1 cellular context compared by ENCODE assay signal in the genomic region with DNA sequence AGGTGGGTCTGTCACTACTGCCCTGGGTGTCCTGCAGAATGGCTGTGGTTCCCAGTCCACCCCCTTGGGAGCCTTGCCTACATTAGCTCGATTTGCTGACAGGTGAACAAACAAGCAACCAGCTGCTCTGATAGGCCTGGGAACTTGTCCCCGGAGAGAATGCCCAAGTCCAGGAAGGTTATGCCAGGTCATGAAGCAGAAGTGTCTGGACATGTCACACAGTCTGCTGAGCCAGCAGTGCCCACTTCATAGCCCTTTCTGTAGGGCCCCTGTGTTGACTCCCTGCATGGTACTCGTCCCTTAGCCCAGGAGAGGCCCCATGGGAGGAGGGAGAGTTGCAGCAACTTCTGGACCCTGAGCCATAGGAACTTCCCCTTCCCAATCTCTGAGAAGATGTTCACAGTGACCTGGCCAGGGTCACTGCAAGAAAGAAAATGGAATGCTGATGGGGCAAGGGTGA.
TF ChIP-seq lines count a peak whose summit lies in the region.

No MANE protein-coding gene starts in this region.

TF ChIP-seq in HepG2, 621 proteins besides CTCF, POLR2A, EP300 and RAD21 (continued from another document and continues in another):
- no peak for TF ChIP-seq MZF1 (CRISPR knock-in tag; IDR thresholded peaks at IDR 0.05; ENCODE audit: borderline replicate concordance)
- TF ChIP-seq TBP (CRISPR knock-in tag; IDR thresholded peaks at IDR 0.05): no peak
- TF ChIP-seq PHF21A (CRISPR knock-in tag; IDR thresholded peaks at IDR 0.05): no peak
- no peak for TF ChIP-seq ZNF333 (CRISPR knock-in tag; IDR thresholded peaks at IDR 0.05; ENCODE audit: borderline replicate concordance)
- no peak for TF ChIP-seq RFXANK (CRISPR knock-in tag; IDR thresholded peaks at IDR 0.05)
- TF ChIP-seq YEATS2 (CRISPR knock-in tag; IDR thresholded peaks at IDR 0.05; ENCODE audit: borderline replicate concordance): no peak
- TF ChIP-seq, protein P1, sequence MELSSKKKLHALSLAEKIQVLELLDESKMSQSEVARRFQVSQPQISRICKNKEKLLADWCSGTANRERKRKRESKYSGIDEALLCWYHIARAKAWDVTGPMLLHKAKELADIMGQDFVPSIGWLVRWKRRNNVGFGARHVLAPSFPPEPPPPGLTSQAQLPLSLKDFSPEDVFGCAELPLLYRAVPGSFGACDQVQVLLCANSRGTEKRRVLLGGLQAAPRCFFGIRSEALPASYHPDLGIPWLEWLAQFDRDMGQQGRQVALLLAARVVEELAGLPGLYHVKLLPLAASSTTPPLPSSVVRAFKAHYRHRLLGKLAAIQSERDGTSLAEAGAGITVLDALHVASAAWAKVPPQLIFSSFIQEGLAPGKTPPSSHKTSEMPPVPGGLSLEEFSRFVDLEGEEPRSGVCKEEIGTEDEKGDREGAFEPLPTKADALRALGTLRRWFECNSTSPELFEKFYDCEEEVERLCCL (CRISPR knock-in tag; IDR thresholded peaks at IDR 0.05; ENCODE audit: borderline replicate concordance): no peak
- TF ChIP-seq, protein P2, sequence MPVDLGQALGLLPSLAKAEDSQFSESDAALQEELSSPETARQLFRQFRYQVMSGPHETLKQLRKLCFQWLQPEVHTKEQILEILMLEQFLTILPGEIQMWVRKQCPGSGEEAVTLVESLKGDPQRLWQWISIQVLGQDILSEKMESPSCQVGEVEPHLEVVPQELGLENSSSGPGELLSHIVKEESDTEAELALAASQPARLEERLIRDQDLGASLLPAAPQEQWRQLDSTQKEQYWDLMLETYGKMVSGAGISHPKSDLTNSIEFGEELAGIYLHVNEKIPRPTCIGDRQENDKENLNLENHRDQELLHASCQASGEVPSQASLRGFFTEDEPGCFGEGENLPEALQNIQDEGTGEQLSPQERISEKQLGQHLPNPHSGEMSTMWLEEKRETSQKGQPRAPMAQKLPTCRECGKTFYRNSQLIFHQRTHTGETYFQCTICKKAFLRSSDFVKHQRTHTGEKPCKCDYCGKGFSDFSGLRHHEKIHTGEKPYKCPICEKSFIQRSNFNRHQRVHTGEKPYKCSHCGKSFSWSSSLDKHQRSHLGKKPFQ (CRISPR knock-in tag; IDR thresholded peaks at IDR 0.05; ENCODE audit: insufficient replicate concordance): no peak
- TF ChIP-seq FOXO1 (CRISPR knock-in tag; IDR thresholded peaks at IDR 0.05): no peak
- no peak for TF ChIP-seq IRF2 (CRISPR knock-in tag; IDR thresholded peaks at IDR 0.05)
- TF ChIP-seq, protein P3, sequence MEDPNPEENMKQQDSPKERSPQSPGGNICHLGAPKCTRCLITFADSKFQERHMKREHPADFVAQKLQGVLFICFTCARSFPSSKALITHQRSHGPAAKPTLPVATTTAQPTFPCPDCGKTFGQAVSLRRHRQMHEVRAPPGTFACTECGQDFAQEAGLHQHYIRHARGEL (CRISPR knock-in tag; IDR thresholded peaks at IDR 0.05): no peak
- no peak for TF ChIP-seq ZNF331 (CRISPR knock-in tag; IDR thresholded peaks at IDR 0.05)
- TF ChIP-seq, protein P4, sequence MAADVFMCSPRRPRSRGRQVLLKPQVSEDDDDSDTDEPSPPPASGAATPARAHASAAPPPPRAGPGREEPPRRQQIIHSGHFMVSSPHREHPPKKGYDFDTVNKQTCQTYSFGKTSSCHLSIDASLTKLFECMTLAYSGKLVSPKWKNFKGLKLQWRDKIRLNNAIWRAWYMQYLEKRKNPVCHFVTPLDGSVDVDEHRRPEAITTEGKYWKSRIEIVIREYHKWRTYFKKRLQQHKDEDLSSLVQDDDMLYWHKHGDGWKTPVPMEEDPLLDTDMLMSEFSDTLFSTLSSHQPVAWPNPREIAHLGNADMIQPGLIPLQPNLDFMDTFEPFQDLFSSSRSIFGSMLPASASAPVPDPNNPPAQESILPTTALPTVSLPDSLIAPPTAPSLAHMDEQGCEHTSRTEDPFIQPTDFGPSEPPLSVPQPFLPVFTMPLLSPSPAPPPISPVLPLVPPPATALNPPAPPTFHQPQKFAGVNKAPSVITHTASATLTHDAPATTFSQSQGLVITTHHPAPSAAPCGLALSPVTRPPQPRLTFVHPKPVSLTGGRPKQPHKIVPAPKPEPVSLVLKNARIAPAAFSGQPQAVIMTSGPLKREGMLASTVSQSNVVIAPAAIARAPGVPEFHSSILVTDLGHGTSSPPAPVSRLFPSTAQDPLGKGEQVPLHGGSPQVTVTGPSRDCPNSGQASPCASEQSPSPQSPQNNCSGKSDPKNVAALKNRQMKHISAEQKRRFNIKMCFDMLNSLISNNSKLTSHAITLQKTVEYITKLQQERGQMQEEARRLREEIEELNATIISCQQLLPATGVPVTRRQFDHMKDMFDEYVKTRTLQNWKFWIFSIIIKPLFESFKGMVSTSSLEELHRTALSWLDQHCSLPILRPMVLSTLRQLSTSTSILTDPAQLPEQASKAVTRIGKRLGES (CRISPR knock-in tag; IDR thresholded peaks at IDR 0.05; ENCODE audit: borderline replicate concordance): no peak
- TF ChIP-seq ZNF431 (CRISPR knock-in tag; IDR thresholded peaks at IDR 0.05; ENCODE audit: borderline replicate concordance, low read depth): no peak
- TF ChIP-seq, protein P5, sequence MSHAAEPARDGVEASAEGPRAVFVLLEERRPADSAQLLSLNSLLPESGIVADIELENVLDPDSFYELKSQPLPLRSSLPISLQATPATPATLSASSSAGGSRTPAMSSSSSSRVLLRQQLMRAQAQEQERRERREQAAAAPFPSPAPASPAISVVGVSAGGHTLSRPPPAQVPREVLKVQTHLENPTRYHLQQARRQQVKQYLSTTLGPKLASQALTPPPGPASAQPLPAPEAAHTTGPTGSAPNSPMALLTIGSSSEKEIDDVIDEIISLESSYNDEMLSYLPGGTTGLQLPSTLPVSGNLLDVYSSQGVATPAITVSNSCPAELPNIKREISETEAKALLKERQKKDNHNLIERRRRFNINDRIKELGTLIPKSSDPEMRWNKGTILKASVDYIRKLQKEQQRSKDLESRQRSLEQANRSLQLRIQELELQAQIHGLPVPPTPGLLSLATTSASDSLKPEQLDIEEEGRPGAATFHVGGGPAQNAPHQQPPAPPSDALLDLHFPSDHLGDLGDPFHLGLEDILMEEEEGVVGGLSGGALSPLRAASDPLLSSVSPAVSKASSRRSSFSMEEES (CRISPR knock-in tag; IDR thresholded peaks at IDR 0.05): no peak
- no peak for TF ChIP-seq ZFP37 (CRISPR knock-in tag; IDR thresholded peaks at IDR 0.05; ENCODE audit: borderline replicate concordance)
- TF ChIP-seq, protein P6, sequence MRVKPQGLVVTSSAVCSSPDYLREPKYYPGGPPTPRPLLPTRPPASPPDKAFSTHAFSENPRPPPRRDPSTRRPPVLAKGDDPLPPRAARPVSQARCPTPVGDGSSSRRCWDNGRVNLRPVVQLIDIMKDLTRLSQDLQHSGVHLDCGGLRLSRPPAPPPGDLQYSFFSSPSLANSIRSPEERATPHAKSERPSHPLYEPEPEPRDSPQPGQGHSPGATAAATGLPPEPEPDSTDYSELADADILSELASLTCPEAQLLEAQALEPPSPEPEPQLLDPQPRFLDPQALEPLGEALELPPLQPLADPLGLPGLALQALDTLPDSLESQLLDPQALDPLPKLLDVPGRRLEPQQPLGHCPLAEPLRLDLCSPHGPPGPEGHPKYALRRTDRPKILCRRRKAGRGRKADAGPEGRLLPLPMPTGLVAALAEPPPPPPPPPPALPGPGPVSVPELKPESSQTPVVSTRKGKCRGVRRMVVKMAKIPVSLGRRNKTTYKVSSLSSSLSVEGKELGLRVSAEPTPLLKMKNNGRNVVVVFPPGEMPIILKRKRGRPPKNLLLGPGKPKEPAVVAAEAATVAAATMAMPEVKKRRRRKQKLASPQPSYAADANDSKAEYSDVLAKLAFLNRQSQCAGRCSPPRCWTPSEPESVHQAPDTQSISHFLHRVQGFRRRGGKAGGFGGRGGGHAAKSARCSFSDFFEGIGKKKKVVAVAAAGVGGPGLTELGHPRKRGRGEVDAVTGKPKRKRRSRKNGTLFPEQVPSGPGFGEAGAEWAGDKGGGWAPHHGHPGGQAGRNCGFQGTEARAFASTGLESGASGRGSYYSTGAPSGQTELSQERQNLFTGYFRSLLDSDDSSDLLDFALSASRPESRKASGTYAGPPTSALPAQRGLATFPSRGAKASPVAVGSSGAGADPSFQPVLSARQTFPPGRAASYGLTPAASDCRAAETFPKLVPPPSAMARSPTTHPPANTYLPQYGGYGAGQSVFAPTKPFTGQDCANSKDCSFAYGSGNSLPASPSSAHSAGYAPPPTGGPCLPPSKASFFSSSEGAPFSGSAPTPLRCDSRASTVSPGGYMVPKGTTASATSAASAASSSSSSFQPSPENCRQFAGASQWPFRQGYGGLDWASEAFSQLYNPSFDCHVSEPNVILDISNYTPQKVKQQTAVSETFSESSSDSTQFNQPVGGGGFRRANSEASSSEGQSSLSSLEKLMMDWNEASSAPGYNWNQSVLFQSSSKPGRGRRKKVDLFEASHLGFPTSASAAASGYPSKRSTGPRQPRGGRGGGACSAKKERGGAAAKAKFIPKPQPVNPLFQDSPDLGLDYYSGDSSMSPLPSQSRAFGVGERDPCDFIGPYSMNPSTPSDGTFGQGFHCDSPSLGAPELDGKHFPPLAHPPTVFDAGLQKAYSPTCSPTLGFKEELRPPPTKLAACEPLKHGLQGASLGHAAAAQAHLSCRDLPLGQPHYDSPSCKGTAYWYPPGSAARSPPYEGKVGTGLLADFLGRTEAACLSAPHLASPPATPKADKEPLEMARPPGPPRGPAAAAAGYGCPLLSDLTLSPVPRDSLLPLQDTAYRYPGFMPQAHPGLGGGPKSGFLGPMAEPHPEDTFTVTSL (CRISPR knock-in tag; IDR thresholded peaks at IDR 0.05; ENCODE audit: borderline replicate concordance): no peak
- no peak for TF ChIP-seq ZNF788 (CRISPR knock-in tag; IDR thresholded peaks at IDR 0.05; ENCODE audit: borderline replicate concordance)
- no peak for TF ChIP-seq ZNF644 (CRISPR knock-in tag; IDR thresholded peaks at IDR 0.05; ENCODE audit: low read depth)
- TF ChIP-seq ZKSCAN5 (CRISPR knock-in tag; IDR thresholded peaks at IDR 0.05): no peak
- 0 out of 2 replicates have a peak, but pooled peaks have one; percentile 20 for TF ChIP-seq ERF (CRISPR knock-in tag; IDR thresholded peaks at IDR 0.05)
- TF ChIP-seq ZNF564 (CRISPR knock-in tag; IDR thresholded peaks at IDR 0.05): no peak
- TF ChIP-seq, protein P7, sequence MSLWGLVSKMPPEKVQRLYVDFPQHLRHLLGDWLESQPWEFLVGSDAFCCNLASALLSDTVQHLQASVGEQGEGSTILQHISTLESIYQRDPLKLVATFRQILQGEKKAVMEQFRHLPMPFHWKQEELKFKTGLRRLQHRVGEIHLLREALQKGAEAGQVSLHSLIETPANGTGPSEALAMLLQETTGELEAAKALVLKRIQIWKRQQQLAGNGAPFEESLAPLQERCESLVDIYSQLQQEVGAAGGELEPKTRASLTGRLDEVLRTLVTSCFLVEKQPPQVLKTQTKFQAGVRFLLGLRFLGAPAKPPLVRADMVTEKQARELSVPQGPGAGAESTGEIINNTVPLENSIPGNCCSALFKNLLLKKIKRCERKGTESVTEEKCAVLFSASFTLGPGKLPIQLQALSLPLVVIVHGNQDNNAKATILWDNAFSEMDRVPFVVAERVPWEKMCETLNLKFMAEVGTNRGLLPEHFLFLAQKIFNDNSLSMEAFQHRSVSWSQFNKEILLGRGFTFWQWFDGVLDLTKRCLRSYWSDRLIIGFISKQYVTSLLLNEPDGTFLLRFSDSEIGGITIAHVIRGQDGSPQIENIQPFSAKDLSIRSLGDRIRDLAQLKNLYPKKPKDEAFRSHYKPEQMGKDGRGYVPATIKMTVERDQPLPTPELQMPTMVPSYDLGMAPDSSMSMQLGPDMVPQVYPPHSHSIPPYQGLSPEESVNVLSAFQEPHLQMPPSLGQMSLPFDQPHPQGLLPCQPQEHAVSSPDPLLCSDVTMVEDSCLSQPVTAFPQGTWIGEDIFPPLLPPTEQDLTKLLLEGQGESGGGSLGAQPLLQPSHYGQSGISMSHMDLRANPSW (CRISPR knock-in tag; IDR thresholded peaks at IDR 0.05; ENCODE audit: borderline replicate concordance): no peak
- TF ChIP-seq ZMYM3 (CRISPR knock-in tag; IDR thresholded peaks at IDR 0.05): no peak
- no peak for TF ChIP-seq IKZF1 (IDR thresholded peaks at IDR 0.05)
- TF ChIP-seq ZNF766 (CRISPR knock-in tag; IDR thresholded peaks at IDR 0.05; ENCODE audit: borderline replicate concordance): no peak
- no peak for TF ChIP-seq ZNF343 (CRISPR knock-in tag; IDR thresholded peaks at IDR 0.05)
- TF ChIP-seq FOXK1 (CRISPR knock-in tag; IDR thresholded peaks at IDR 0.05; ENCODE audit: borderline replicate concordance, low read depth): no peak
- TF ChIP-seq REPIN1 (CRISPR knock-in tag; IDR thresholded peaks at IDR 0.05; ENCODE audit: borderline replicate concordance, low read depth): no peak
- no peak for TF ChIP-seq YY1 (IDR thresholded peaks at IDR 0.05; ENCODE audit: insufficient read depth, insufficient replicate concordance, low read depth, low read length)
- no peak for TF ChIP-seq ZNF878 (CRISPR knock-in tag; IDR thresholded peaks at IDR 0.05)
- TF ChIP-seq, protein P8, sequence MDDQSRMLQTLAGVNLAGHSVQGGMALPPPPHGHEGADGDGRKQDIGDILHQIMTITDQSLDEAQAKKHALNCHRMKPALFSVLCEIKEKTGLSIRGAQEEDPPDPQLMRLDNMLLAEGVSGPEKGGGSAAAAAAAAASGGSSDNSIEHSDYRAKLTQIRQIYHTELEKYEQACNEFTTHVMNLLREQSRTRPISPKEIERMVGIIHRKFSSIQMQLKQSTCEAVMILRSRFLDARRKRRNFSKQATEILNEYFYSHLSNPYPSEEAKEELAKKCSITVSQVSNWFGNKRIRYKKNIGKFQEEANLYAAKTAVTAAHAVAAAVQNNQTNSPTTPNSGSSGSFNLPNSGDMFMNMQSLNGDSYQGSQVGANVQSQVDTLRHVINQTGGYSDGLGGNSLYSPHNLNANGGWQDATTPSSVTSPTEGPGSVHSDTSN (CRISPR knock-in tag; IDR thresholded peaks at IDR 0.05; ENCODE audit: borderline replicate concordance): no peak
- TF ChIP-seq, protein P9, sequence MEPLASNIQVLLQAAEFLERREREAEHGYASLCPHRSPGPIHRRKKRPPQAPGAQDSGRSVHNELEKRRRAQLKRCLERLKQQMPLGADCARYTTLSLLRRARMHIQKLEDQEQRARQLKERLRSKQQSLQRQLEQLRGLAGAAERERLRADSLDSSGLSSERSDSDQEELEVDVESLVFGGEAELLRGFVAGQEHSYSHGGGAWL (CRISPR knock-in tag; IDR thresholded peaks at IDR 0.05): no peak
- TF ChIP-seq, protein P10, sequence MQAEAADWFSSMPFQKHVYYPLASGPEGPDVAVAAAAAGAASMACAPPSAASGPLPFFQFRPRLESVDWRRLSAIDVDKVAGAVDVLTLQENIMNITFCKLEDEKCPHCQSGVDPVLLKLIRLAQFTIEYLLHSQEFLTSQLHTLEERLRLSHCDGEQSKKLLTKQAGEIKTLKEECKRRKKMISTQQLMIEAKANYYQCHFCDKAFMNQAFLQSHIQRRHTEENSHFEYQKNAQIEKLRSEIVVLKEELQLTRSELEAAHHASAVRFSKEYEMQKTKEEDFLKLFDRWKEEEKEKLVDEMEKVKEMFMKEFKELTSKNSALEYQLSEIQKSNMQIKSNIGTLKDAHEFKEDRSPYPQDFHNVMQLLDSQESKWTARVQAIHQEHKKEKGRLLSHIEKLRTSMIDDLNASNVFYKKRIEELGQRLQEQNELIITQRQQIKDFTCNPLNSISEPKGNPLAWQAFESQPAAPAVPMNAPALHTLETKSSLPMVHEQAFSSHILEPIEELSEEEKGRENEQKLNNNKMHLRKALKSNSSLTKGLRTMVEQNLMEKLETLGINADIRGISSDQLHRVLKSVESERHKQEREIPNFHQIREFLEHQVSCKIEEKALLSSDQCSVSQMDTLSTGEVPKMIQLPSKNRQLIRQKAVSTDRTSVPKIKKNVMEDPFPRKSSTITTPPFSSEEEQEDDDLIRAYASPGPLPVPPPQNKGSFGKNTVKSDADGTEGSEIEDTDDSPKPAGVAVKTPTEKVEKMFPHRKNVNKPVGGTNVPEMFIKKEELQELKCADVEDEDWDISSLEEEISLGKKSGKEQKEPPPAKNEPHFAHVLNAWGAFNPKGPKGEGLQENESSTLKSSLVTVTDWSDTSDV (CRISPR knock-in tag; IDR thresholded peaks at IDR 0.05): no peak
- TF ChIP-seq ZNF143 (CRISPR knock-in tag; IDR thresholded peaks at IDR 0.05): no peak
- peak; percentile 43 for TF ChIP-seq GATAD2A (CRISPR knock-in tag; IDR thresholded peaks at IDR 0.05)
- no peak for TF ChIP-seq ZFP62 (CRISPR knock-in tag; IDR thresholded peaks at IDR 0.05)
- no peak for TF ChIP-seq RNF2 (conservative IDR thresholded peaks at IDR 0.05; ENCODE audit: low read depth)
- TF ChIP-seq AKAP8 (CRISPR knock-in tag; IDR thresholded peaks at IDR 0.05): no peak
